In genomic region chr22:37745548-37746365, GRCh38 we compare ENCODE assay signal across 1 cellular context.
TF ChIP-seq lines count a peak whose summit lies in the region.

No MANE protein-coding gene starts in this region.

TF ChIP-seq in HEK293, 187 proteins besides CTCF, POLR2A, EP300 and RAD21 (continued from another document):
- no peak for TF ChIP-seq ZSCAN5A (tag by site-specific recombination; IDR thresholded peaks at IDR 0.05)
- TF ChIP-seq KLF1 (tag by site-specific recombination; IDR thresholded peaks at IDR 0.05) = peak; percentile 31
- TF ChIP-seq PBX3 (CRISPR knock-in tag; IDR thresholded peaks at IDR 0.05) = peak; percentile 52; the same call in 1 of the 2 replicates
- no peak for TF ChIP-seq ZNF600 (tag by site-specific recombination; IDR thresholded peaks at IDR 0.05)
- TF ChIP-seq ZEB2 (tag by site-specific recombination; IDR thresholded peaks at IDR 0.05) = peak; percentile 48; the same call in 1 of the 2 replicates
- no peak for TF ChIP-seq ZNF223 (tag by site-specific recombination; IDR thresholded peaks at IDR 0.05)
- 0 out of 2 replicates have a peak, but pooled peaks have one; percentile 10 for TF ChIP-seq KLF9 (tag by site-specific recombination; IDR thresholded peaks at IDR 0.05; ENCODE audit: low read depth)
- peak; percentile 63 for TF ChIP-seq ZBTB26 (tag by site-specific recombination; optimal IDR thresholded peaks at IDR 0.05)
- peak; percentile 44; the same call in 1 of the 2 replicates for TF ChIP-seq ZBTB20 (tag by site-specific recombination; IDR thresholded peaks at IDR 0.05)
